Comparison of ENCODE assay signal across 35 cellular contexts in the genomic region with DNA sequence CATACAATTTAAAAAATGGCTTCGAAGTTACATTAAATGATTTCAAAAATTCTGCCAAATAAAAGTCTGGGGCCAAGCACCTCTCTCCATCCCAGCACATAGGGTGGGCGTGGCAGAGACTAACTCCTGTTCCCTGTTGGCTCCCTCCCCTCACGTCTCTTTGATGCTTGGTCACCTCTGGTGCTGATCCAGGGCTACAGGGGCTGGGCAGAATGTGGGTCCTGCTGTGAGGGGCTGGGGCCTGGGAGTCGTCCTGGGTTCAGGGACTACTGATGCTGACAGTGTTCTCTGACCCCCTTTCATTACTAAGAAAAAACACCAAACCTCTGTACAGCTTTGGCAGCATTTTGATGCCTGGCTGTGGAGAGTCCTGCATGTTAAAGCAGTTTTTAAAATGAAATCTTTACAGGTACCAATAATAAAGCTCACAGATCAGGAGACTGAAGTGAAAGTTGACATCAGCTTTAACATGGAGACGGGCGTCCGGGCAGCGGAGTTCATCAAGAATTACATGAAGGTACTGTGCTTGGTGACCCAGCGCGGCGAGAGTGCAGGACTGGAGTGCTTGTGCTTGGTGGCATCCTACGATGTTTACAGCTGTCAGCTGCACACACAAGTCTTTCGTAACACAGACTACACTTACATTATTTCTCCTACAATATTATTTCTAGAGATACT.
"Had no signal": no experiment of that assay in that cellular context is flagged by ENCODE, and none has a peak within 500 bp of the region (broad histone marks: within the 10 kb centered on the region; RNA-seq: fewer than 3 reads in every experiment).

No MANE protein-coding gene starts in this region.

- H3K27me3 ChIP-seq: brain microvascular endothelial cell, Peyer's patch had no signal

- H3K4me3 ChIP-seq: K562, Peyer's patch had no signal

- H3K9me3 ChIP-seq: Peyer's patch had no signal

- H3K4me3 Mint-ChIP-seq: activated B cell treated with CpG ODN at 0.5 μM for 24 hours; activated CD4-positive, alpha-beta T cell treated with anti-CD3 and anti-CD28 coated beads, Interleukin-2, amount 10 ng/mL, durations not matched to agents 24 days and 14 days; activated naive CD8-positive, alpha-beta T cell treated with anti-CD3 and anti-CD28 coated beads for 36 hours; activated T-helper 17 cell treated with anti-CD3 and anti-CD28 coated beads, Interleukin-2, amount 50 U/mL, for 72 hours; central memory CD8-positive, alpha-beta T cell had no signal

- H3K27ac ChIP-seq: brain microvascular endothelial cell, Peyer's patch, VCaP had no signal

- ATAC-seq: activated T-helper 17 cell treated with anti-CD3 and anti-CD28 coated beads, Interleukin-2, amount 50 U/mL, for 72 hours; K562; PC-3; Right ventricle myocardium inferior; SK-N-SH treated with all-trans-retinoic acid at 6 μM for 48 hours had no signal

- H3K27me3 Mint-ChIP-seq: activated B cell treated with CpG ODN at 0.5 μM for 24 hours; activated CD4-positive, alpha-beta T cell treated with anti-CD3 and anti-CD28 coated beads, Interleukin-2, amount 10 ng/mL, durations not matched to agents 24 days and 14 days; activated naive CD8-positive, alpha-beta T cell treated with anti-CD3 and anti-CD28 coated beads for 36 hours; activated T-helper 17 cell treated with anti-CD3 and anti-CD28 coated beads, Interleukin-2, amount 50 U/mL, for 72 hours; central memory CD8-positive, alpha-beta T cell had no signal

- H3K27ac Mint-ChIP-seq: activated CD4-positive, alpha-beta T cell treated with anti-CD3 and anti-CD28 coated beads, Interleukin-2, amount 10 ng/mL, durations not matched to agents 24 days and 14 days had no signal

- H3K9me3 Mint-ChIP-seq: activated B cell treated with CpG ODN at 0.5 μM for 24 hours; activated CD4-positive, alpha-beta T cell treated with anti-CD3 and anti-CD28 coated beads, Interleukin-2, amount 10 ng/mL, durations not matched to agents 24 days and 14 days; activated naive CD8-positive, alpha-beta T cell treated with anti-CD3 and anti-CD28 coated beads for 36 hours; activated T-helper 17 cell treated with anti-CD3 and anti-CD28 coated beads, Interleukin-2, amount 50 U/mL, for 72 hours; central memory CD8-positive, alpha-beta T cell had no signal

- DNase-seq: activated B cell treated with CpG ODN at 0.5 μM for 24 hours; activated CD4-positive, alpha-beta T cell treated with anti-CD3 and anti-CD28 coated beads, Interleukin-2, amount 10 ng/mL, durations not matched to agents 24 days and 14 days; activated CD4-positive, alpha-beta T cell treated with anti-CD3 and anti-CD28 coated beads, Interleukin-2, amount 50 U/mL, for 4 hours; activated CD4-positive, CD25-positive, alpha-beta regulatory T cell treated with anti-CD3 and anti-CD28 coated beads, Interleukin-2, amount 50 U/mL, for 72 hours; activated naive CD4-positive, alpha-beta T cell; activated naive CD4-positive, alpha-beta T cell treated with anti-CD3 and anti-CD28 coated beads, Interleukin-2, amount 50 U/mL, for 16 hours; activated naive CD8-positive, alpha-beta T cell treated with anti-CD3 and anti-CD28 coated beads for 36 hours; activated T-cell treated with anti-CD3 and anti-CD28 coated beads, Interleukin-2, amount 50 U/mL, for 48 hours; amniotic stem cell; aorta; brain microvascular endothelial cell; IMR-90; NCI-H1105 treated with DMSO at 0.1 percent for 48 hours; NCI-H1436; NCI-H1694; NCI-H1930; NCI-H2081 treated with DMSO at 0.1 percent for 48 hours; NCI-H226; NCI-H446 treated with DMSO at 0.1 percent for 48 hours; NCI-H524; NCI-H69; NCI-H82; PC-3; RPMI8226; SIG-M5; T-helper 1 cell; T-helper 2 cell; T-helper 9 cell had no signal
